In the genomic region with DNA sequence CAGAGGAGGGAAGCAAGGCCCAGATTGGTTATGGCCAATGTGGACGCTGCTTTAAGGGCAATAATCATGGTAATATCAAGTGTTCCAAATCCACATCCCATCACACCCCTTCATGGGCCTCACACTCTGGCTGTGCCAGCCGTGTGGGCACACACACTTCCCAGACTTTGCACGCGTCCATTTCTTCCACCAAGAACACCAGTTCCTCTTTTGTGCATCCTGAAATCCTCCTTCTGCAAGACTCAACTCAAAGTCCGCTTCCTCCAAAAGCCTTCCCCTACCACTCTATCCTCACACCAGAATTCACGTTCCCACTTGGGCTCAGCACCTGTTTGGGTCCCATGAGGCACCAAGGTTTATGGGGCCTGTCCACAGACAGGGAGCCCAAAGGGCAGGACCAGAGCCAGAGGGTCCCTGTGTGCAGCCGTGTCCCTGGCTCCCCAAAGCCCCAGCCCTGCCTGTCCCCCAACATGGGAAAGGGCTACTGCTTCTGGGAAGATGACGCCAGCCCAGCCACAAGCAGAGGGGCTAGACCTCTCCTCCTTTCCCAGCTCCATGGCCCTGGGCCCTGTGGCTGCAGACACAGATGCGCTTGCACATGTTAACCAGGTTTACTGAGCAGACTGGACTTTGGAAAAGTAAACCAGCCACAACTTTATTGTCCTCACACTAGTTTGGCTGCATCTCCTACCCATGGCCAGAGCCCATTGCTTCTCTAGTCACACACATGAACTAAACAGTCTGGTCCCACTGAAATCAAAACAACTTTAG, we compare ENCODE assay signal across 23 cellular contexts. TPM values are rescaled to one million over a fixed set of nuclear protein-coding genes. Genes with fewer than 3 reads are reported as not detected.
DNase-seq lines count a peak whose midpoint lies in the region; ATAC-seq, FAIRE-seq and TF ChIP-seq lines count a peak whose summit lies in the region.
"Had no signal": no experiment of that assay in that cellular context is flagged by ENCODE, and none has a peak within 500 bp of the region (broad histone marks: within the 10 kb centered on the region; RNA-seq: fewer than 3 reads in every experiment).

No MANE protein-coding gene starts in this region.

- H3K27ac ChIP-seq in K562 (ENCODE audit: extremely low read depth, low read depth, low read length) (no peak overlapping the region), liver (ENCODE audit: low read depth in 1 of 2, low read length in 2 of 2) (peak overlapping the region in 1 of 2 donors; percentile 9), WERI-Rb-1 (no peak overlapping the region), testis (no peak overlapping the region)
- H3K27ac ChIP-seq: Peyer's patch, SJSA1 had no signal

- 2% methylated on average over 5 of the region's 9 CpGs for WGBS in K562 (ENCODE audit: insufficient coverage, low coverage, missing lambda C conversion rate)
- WGBS in liver: 71% methylated on average over 9 of the region's 9 CpGs
- 92% methylated on average over 9 of the region's 9 CpGs for WGBS in testis, 2 donors

- H3K36me3 ChIP-seq in K562 (ENCODE audit: control insufficient read depth, insufficient read depth, low read length): no peaks in the 10 kb centered on the region
- no peaks in the 10 kb centered on the region for H3K36me3 ChIP-seq in liver (ENCODE audit: control insufficient read depth in 4 of 4, insufficient read depth in 3 of 4, low read depth in 1 of 4, low read length in 3 of 4)
- no peaks in the 10 kb centered on the region for H3K36me3 ChIP-seq in WERI-Rb-1
- H3K36me3 ChIP-seq in testis (ENCODE audit: low read depth, missing control alignments): no peaks in the 10 kb centered on the region
- H3K36me3 ChIP-seq: Peyer's patch, SJSA1 had no signal

- BruUV-seq in K562 (replicated peaks; lab: Mats Ljungman, UMichigan): no TSS peak

- no peaks in the 10 kb centered on the region for H3K9me3 Mint-ChIP-seq in T-helper 2 cell treated with Interferon-gamma antibody and Interleukin-4, amounts not matched to agents 5 μg/mL and 100 μg/mL, for 36 hours
- H3K9me3 Mint-ChIP-seq: CD4-positive, alpha-beta T cell had no signal

- H4K20me1 ChIP-seq in K562 (replicated peaks; ENCODE audit: control insufficient read depth, insufficient read depth, low read length): no peaks in the 10 kb centered on the region

- H3K27ac Mint-ChIP-seq in T-helper 2 cell treated with Interferon-gamma antibody and Interleukin-4, amounts not matched to agents 5 μg/mL and 100 μg/mL, for 36 hours: no peak overlapping the region
- H3K27ac Mint-ChIP-seq: CD4-positive, alpha-beta T cell had no signal

- peaks cover 9% of the 10 kb centered on the region for H3K36me3 Mint-ChIP-seq in T-helper 2 cell treated with Interferon-gamma antibody and Interleukin-4, amounts not matched to agents 5 μg/mL and 100 μg/mL, for 36 hours (ENCODE audit: low read depth)

- H3K4me3 Mint-ChIP-seq in T-helper 2 cell treated with Interferon-gamma antibody and Interleukin-4, amounts not matched to agents 5 μg/mL and 100 μg/mL, for 36 hours: no peak overlapping the region
- H3K4me3 Mint-ChIP-seq: CD4-positive, alpha-beta T cell had no signal

- H3K4me3 ChIP-seq in K562 (no peak overlapping the region), liver (ENCODE audit: low read depth in 1 of 3, low read length in 3 of 3) (no peak overlapping the region), WERI-Rb-1 (ENCODE audit: low read depth, low read length) (no peak overlapping the region), testis (no peak overlapping the region)
- H3K4me3 ChIP-seq: Peyer's patch, SJSA1 had no signal

- H3K9me1 ChIP-seq in K562 (ENCODE audit: control insufficient read depth, insufficient read depth, low read length): no peaks in the 10 kb centered on the region

- CTCF ChIA-PET in K562 (lab: Yijun Ruan, JAX; ENCODE audit: low intra/inter-chr PET ratio): no interaction called here

- H2AFZ ChIP-seq in K562 (ENCODE audit: low read depth, low read length): no peak overlapping the region

- no peak overlapping the region for H3K4me2 ChIP-seq in K562 (ENCODE audit: insufficient read depth, low read length)

- peak; percentile 68 for DNase-seq in HuH-7.5 (ENCODE audit: low spot score)
- no peak for DNase-seq in K562 (ENCODE audit: extremely low read depth in 1 of 4, low spot score in 3 of 4)
- DNase-seq in T-helper 2 cell treated with Interferon-gamma antibody and Interleukin-4, amounts not matched to agents 5 μg/mL and 100 μg/mL, for 36 hours (ENCODE audit: low spot score): no peak
- DNase-seq in HPDE6-E6E7 (ENCODE audit: extremely low spot score): no peak
- no peak for DNase-seq in WERI-Rb-1
- DNase-seq in testis: no peak
- DNase-seq: CD4-positive, alpha-beta T cell; DND-41; GOT3; KG1; NCI-H1092 treated with DMSO at 0.1 percent for 48 hours; NCI-H1436 treated with DMSO at 0.1 percent for 48 hours; NCI-H2029; NCI-H2227 treated with DMSO at 0.1 percent for 48 hours; NCI-H510A; NCI-H774; NK-92 treated with Interleukin-12 subunit alpha and Interleukin-12 subunit beta, amount 100 ng/mL, for 24 hours; Peyer's patch had no signal

- H3K27me3 Mint-ChIP-seq in T-helper 2 cell treated with Interferon-gamma antibody and Interleukin-4, amounts not matched to agents 5 μg/mL and 100 μg/mL, for 36 hours (ENCODE audit: low read depth): no peaks in the 10 kb centered on the region
- H3K27me3 Mint-ChIP-seq: CD4-positive, alpha-beta T cell had no signal

- TF ChIP-seq POLR2A in K562 (conservative IDR thresholded peaks at IDR 0.05): no peak
- no peak for TF ChIP-seq POLR2A in testis (IDR thresholded peaks at IDR 0.05)

- ATAC-seq in K562: no peak
- ATAC-seq: HCT116 had no signal

- H3K27me3 ChIP-seq in K562 (ENCODE audit: control insufficient read depth in 2 of 2, insufficient read depth in 2 of 2, low read length in 2 of 2) (peaks cover 3 to 32% of the 10 kb centered on the region in 2 experiments; a peak in 4 of 5 replicates), liver (ENCODE audit: control insufficient read depth in 4 of 4, insufficient read depth in 4 of 4, low read length in 3 of 4) (no peaks in the 10 kb centered on the region), WERI-Rb-1 (ENCODE audit: insufficient read depth, low read depth, severe bottlenecking) (no peaks in the 10 kb centered on the region), testis (no peaks in the 10 kb centered on the region)
- H3K27me3 ChIP-seq: Peyer's patch had no signal

- TF ChIP-seq RAD21 in K562 (CRISPR knock-in tag; conservative IDR thresholded peaks at IDR 0.05 in 1 of 2, IDR thresholded peaks at IDR 0.05 in 1 of 2) (no peak), liver (IDR thresholded peaks at IDR 0.05) (peak in 1 of 2 donors; percentile 52)

- H3K9ac ChIP-seq in K562 (ENCODE audit: insufficient read depth in 1 of 2, low read depth in 2 of 2, low read length in 2 of 2): no peak overlapping the region
- no peak overlapping the region for H3K9ac ChIP-seq in liver (ENCODE audit: low read depth in 1 of 2, low read length in 2 of 2)

- H3K9me3 ChIP-seq in K562 (replicated peaks; ENCODE audit: control insufficient read depth, insufficient read depth, low read depth, low read length) (no peaks in the 10 kb centered on the region), liver (ENCODE audit: control insufficient read depth in 4 of 4, low read length in 3 of 4) (no peaks in the 10 kb centered on the region), WERI-Rb-1 (ENCODE audit: severe bottlenecking) (no peaks in the 10 kb centered on the region), testis (no peaks in the 10 kb centered on the region)
- H3K9me3 ChIP-seq: Peyer's patch, SJSA1 had no signal

- no peak for FAIRE-seq in K562 (lab: Jason Lieb, UNC)
- FAIRE-seq: GM12892 had no signal

- no peaks in the 10 kb centered on the region for H3K4me1 Mint-ChIP-seq in T-helper 2 cell treated with Interferon-gamma antibody and Interleukin-4, amounts not matched to agents 5 μg/mL and 100 μg/mL, for 36 hours (ENCODE audit: low read depth)

- no peaks in the 10 kb centered on the region for H3K79me2 ChIP-seq in K562 (ENCODE audit: control insufficient read depth, insufficient read depth, low read length)

- in situ Hi-C loops in K562 (cut with MboI): no loop called here

- H3K4me1 ChIP-seq in K562 (replicated peaks in 1 of 2; ENCODE audit: control insufficient read depth in 2 of 2, insufficient read depth in 2 of 2, low read length in 2 of 2): no peaks in the 10 kb centered on the region
- H3K4me1 ChIP-seq in liver (ENCODE audit: control insufficient read depth in 4 of 4, insufficient read depth in 4 of 4, low read length in 3 of 4): peaks cover 3 to 15% (median 8%) of the 10 kb centered on the region in 4 donors
- peaks cover 8% of the 10 kb centered on the region for H3K4me1 ChIP-seq in testis
- H3K4me1 ChIP-seq: SJSA1 had no signal

- POLR2A ChIA-PET in K562 (lab: Yijun Ruan, JAX): interaction anchor here (1.1 kb wide), 1 partner anchor 38 kb away, joined by 3 read pairs; no protein-coding TSS in a partner anchor

- intact Hi-C loops in K562 (cut with micrococcal nuclease): no loop called here
- intact Hi-C loops in testis (cut with DNase I; ENCODE audit: low total_unique reads): no loop called here

- TF ChIP-seq CTCF in K562 (IDR thresholded peaks at IDR 0.05 in 2 of 3, conservative IDR thresholded peaks at IDR 0.05 in 1 of 3; ENCODE audit: insufficient read depth in 2 of 3, low read depth in 1 of 3, low read length in 3 of 3) (no peak), liver (IDR thresholded peaks at IDR 0.05; ENCODE audit: low read depth, low read length, missing input control) (no peak), WERI-Rb-1 (IDR thresholded peaks at IDR 0.05; ENCODE audit: low read depth, low read length) (no peak), testis (IDR thresholded peaks at IDR 0.05) (no peak)

- no peak for TF ChIP-seq EP300 in K562 (IDR thresholded peaks at IDR 0.05; ENCODE audit: low read length)

RNA-seq across cellular contexts. Expression of gene SPNS3, which starts 20.3 kb away (rescaled TPM):
- total RNA-seq in K562 (2011; cell fraction: chromatin; rRNA removed; ENCODE audit: low replicate concordance): not detected in 2 replicates
- total RNA-seq in K562 (2011; cell fraction: nucleolus; rRNA removed): not detected in 2 replicates
- total RNA-seq in K562 (2011; cell fraction: nucleoplasm; rRNA removed): not detected in 2 replicates
- not detected in 2 replicates for total RNA-seq in K562 (2014; rRNA removed)
- total RNA-seq in K562 (2014; rRNA removed; fragmentation: Illumina TruSeq; extraction: Trizol): not detected in 2 replicates
- total RNA-seq in K562 (2015; rRNA removed; fragmentation: Illumina TruSeq; extraction: Trizol): not detected in 2 replicates
- total RNA-seq in K562 (2021): not detected in 2 replicates
- polyA plus RNA-seq in K562 (2011; rRNA removed): not detected in 2 replicates
- not detected in 2 replicates for polyA plus RNA-seq in K562 (2011; cell fraction: cytosol; rRNA removed)
- not detected in 2 replicates for polyA plus RNA-seq in K562 (2011; cell fraction: nucleus; rRNA removed)
- 0.12 TPM in 1 of 2 replicates, not detected in the other for polyA plus RNA-seq in K562 (2012)
- polyA plus RNA-seq in K562 (2014; fragmentation: Illumina TruSeq; extraction: Trizol): not detected in 2 replicates
- polyA plus RNA-seq in K562 (2014; fragmentation: Nextera tagmentation; extraction: Ambion mirVana): not detected
- polyA plus RNA-seq in K562 (2014; rRNA removed): 0.05 TPM in 1 of 2 replicates, not detected in the other
- not detected in 2 replicates for polyA minus RNA-seq in K562 (2011; rRNA and poly(A)+ RNA removed)
- polyA minus RNA-seq in K562 (2011; cell fraction: cytosol; rRNA and poly(A)+ RNA removed): not detected in 2 replicates
- polyA minus RNA-seq in K562 (2011; cell fraction: nucleus; rRNA and poly(A)+ RNA removed): not detected in 2 replicates
- 1 to 10 TPM in 1 of 2 donors, under 1 TPM in 1; 0.17 to 2.3 TPM for total RNA-seq in liver
- under 1 TPM; 0.16 to 0.32 TPM for polyA plus RNA-seq in liver
- 1 to 10 TPM in 1 of 2 donors, under 1 TPM in 1; 0.39 to 1.4 TPM for total RNA-seq in testis
- 0.75 TPM for polyA plus RNA-seq in testis (ENCODE audit: insufficient read depth, low read depth, low replicate concordance)
- total RNA-seq: SJSA1 had no signal
- polyA plus RNA-seq: BJ had no signal

RNA-seq across cellular contexts. Expression of gene SPNS2, which starts 44.7 kb away (rescaled TPM):
- total RNA-seq in K562 (2011; cell fraction: chromatin; rRNA removed; ENCODE audit: low replicate concordance): not detected in 2 replicates
- not detected in 2 replicates for total RNA-seq in K562 (2011; cell fraction: nucleolus; rRNA removed)
- not detected in 2 replicates for total RNA-seq in K562 (2011; cell fraction: nucleoplasm; rRNA removed)
- total RNA-seq in K562 (2014; rRNA removed) (not detected in 2 replicates), K562 (2014; rRNA removed; fragmentation: Illumina TruSeq; extraction: Trizol) (not detected in 2 replicates), K562 (2015; rRNA removed; fragmentation: Illumina TruSeq; extraction: Trizol) (not detected in 2 replicates), K562 (2021) (0.07 TPM in 1 of 2 replicates, not detected in the other), liver (1 to 10 TPM; 4.9 to 9.0 TPM), testis (1 to 10 TPM; 6.7 to 8.0 TPM)
- polyA plus RNA-seq in K562 (2011; rRNA removed) (0.06 TPM in 1 of 2 replicates, not detected in the other), K562 (2014; fragmentation: Illumina TruSeq; extraction: Trizol) (not detected in 2 replicates), K562 (2014; fragmentation: Nextera tagmentation; extraction: Ambion mirVana) (not detected), K562 (2014; rRNA removed) (not detected in 2 replicates), liver (1 to 10 TPM; 4.0 to 5.6 TPM), testis (ENCODE audit: insufficient read depth, low read depth, low replicate concordance) (11.5 TPM)
- 0.03 and 0.07 TPM in 2 replicates for polyA plus RNA-seq in K562 (2011; cell fraction: cytosol; rRNA removed)
- polyA plus RNA-seq in K562 (2011; cell fraction: nucleus; rRNA removed): not detected in 2 replicates
- polyA plus RNA-seq in K562 (2012): 0.12 and 0.76 TPM in 2 replicates
- not detected in 2 replicates for polyA minus RNA-seq in K562 (2011; rRNA and poly(A)+ RNA removed)
- not detected in 2 replicates for polyA minus RNA-seq in K562 (2011; cell fraction: cytosol; rRNA and poly(A)+ RNA removed)
- polyA minus RNA-seq in K562 (2011; cell fraction: nucleus; rRNA and poly(A)+ RNA removed): not detected in 2 replicates
- polyA plus RNA-seq: BJ had no signal

Comparison
In these comparisons a context has a peak if more than half of its experiments do, and no peak if none do; other contexts are left out.
1. RNA of gene SPNS2, which starts 44.7 kb away (total RNA-seq): 4.9 to 9.0 TPM in liver and 6.7 to 8.0 TPM in testis; 0.07 TPM in K562; every median in the first group is over 4 times any median in the second.